In the genomic region with DNA sequence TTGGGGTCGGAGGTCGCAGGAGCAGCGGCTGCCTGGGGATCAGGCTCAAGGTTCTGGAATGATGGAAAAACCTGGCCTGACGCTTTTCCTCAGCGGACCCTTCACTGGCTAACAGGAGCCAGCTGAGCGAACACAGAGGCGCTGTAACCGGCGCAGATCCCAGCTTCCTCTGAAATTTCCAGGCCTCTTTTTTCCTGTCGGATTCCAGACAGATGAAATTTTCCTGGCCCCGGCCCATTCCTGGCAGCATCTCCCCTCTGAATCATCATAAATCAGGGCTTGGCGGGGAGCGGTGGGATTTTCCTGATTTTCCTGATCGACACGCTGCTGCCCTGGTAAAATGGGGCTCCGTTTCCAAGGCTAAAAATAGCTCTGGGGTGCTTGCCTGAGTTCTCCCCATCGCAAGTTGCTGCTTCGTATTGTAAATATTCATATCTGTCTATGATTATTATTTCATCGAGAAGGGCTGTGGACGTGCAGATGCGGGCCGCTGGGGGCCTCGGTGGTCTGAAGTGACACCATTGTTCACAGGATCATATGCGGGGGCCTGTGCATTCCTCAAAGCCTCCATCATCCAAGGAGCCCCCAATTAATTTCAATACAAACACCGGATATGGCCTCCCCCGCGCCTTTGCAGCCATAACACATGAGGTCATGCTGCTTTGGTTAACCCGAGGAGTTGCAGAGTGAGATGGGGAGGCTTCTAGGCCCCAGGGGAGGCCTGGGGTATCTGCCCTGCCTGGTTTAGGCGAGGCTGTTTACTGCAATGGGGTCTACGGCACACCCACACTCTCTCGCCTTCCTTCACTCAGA, we compare ENCODE assay signal across 9 cellular contexts. TPM values are rescaled to one million over a fixed set of nuclear protein-coding genes. Genes with fewer than 3 reads are reported as not detected.
DNase-seq lines count a peak whose midpoint lies in the region; ATAC-seq, FAIRE-seq and TF ChIP-seq lines count a peak whose summit lies in the region.
"Had no signal": no experiment of that assay in that cellular context is flagged by ENCODE, and none has a peak within 500 bp of the region (broad histone marks: within the 10 kb centered on the region; RNA-seq: fewer than 3 reads in every experiment).

No MANE protein-coding gene starts in this region.

- H3K23me2 ChIP-seq in H1 (ENCODE audit: low read depth, low read length) = 0 out of 2 replicates have a peak, but pooled peaks cover 2% of the 10 kb centered on the region

- H4K91ac ChIP-seq in H1 (replicated peaks; ENCODE audit: insufficient read length, low read length) = peak overlapping the region; percentile 17
- peak overlapping the region; percentile 15 for H4K91ac ChIP-seq in mesenchymal stem cell (ENCODE audit: low read length)

- H3K4me3 ChIP-seq in H1 (ENCODE audit: extremely low read depth in 1 of 4, insufficient read depth in 2 of 4, low read depth in 3 of 4, low read length in 4 of 4) (no peak overlapping the region), mesenchymal stem cell (ENCODE audit: insufficient read depth in 1 of 2, low read depth in 1 of 2, low read length in 2 of 2) (peak overlapping the region in 1 of 2 experiments; percentile 68), transverse colon (no peak overlapping the region)

- H3K9ac ChIP-seq in H1 (replicated peaks in 1 of 4; ENCODE audit: extremely low read depth in 1 of 4, low read depth in 3 of 4, low read length in 3 of 4) (no peak overlapping the region), mesenchymal stem cell (ENCODE audit: low read length) (peak overlapping the region; percentile 77)

- no peak for TF ChIP-seq CTCF in H1 (IDR thresholded peaks at IDR 0.05; ENCODE audit: control extremely low read depth in 1 of 3, insufficient read depth in 1 of 3, low read depth in 1 of 3, low read length in 3 of 3)
- no peak for TF ChIP-seq CTCF in transverse colon (IDR thresholded peaks at IDR 0.05)

- no peak overlapping the region for H3K4ac ChIP-seq in H1 (replicated peaks; ENCODE audit: insufficient read length, low read depth, low read length)
- peak overlapping the region in 1 of 2 experiments; percentile 76 for H3K4ac ChIP-seq in mesenchymal stem cell (ENCODE audit: low read depth in 1 of 2, low read length in 2 of 2)

- no peaks in the 10 kb centered on the region for H4K20me1 ChIP-seq in H1 (replicated peaks in 1 of 2; ENCODE audit: control insufficient read depth in 1 of 2, insufficient read depth in 2 of 2, low read length in 2 of 2)

- H2BK120ac ChIP-seq in H1 (replicated peaks; ENCODE audit: low read depth, low read length) (no peak overlapping the region), mesenchymal stem cell (ENCODE audit: low read depth, low read length) (no peak overlapping the region)

- POLR2A ChIA-PET in H1 (lab: Charles Lee; ENCODE audit: partially characterized antibody) = no interaction called here

- H4K5ac ChIP-seq in H1 (ENCODE audit: insufficient read length, low read depth, low read length) = no peak overlapping the region

- 0 out of 2 replicates have a peak overlapping the region, but pooled peaks have one; percentile 61 for H2BK20ac ChIP-seq in H1 (ENCODE audit: low read length)

- no peak for FAIRE-seq in H1 (lab: Jason Lieb, UNC)

- H3K56ac ChIP-seq in H1 (replicated peaks; ENCODE audit: insufficient read length, low read depth, low read length) = no peak overlapping the region

- H3K27me3 ChIP-seq in H1 (replicated peaks in 1 of 4; ENCODE audit: control insufficient read depth in 3 of 4, extremely low read depth in 1 of 4, insufficient read depth in 3 of 4, low read length in 3 of 4) (no peaks in the 10 kb centered on the region), mesenchymal stem cell (ENCODE audit: control insufficient read depth in 1 of 2, insufficient read depth in 1 of 2, low read length in 2 of 2) (peaks cover 4 to 7% of the 10 kb centered on the region in 2 experiments), transverse colon (no peaks in the 10 kb centered on the region)

- H3K36me3 ChIP-seq in H1 (ENCODE audit: control insufficient read depth in 2 of 4, insufficient read depth in 4 of 4, low read length in 3 of 4) (no peaks in the 10 kb centered on the region), mesenchymal stem cell (ENCODE audit: control insufficient read depth in 1 of 2, insufficient read depth in 2 of 2, low read depth in 1 of 2, low read length in 2 of 2) (no peaks in the 10 kb centered on the region), transverse colon (no peaks in the 10 kb centered on the region)

- H3K79me1 ChIP-seq in H1 (ENCODE audit: low read depth, low read length) = no peaks in the 10 kb centered on the region
- H3K79me1 ChIP-seq in mesenchymal stem cell (replicated peaks; ENCODE audit: low read length, poor library complexity, severe bottlenecking) = no peaks in the 10 kb centered on the region

- no peaks in the 10 kb centered on the region for H3K36me3 Mint-ChIP-seq in activated T-cell treated with anti-CD3 and anti-CD28 coated beads, Interleukin-2, amount 50 U/mL, for 24 hours (ENCODE audit: low read depth)
- H3K36me3 Mint-ChIP-seq in activated naive CD8-positive, alpha-beta T cell treated with anti-CD3 and anti-CD28 coated beads for 36 hours = no peaks in the 10 kb centered on the region

- no peak overlapping the region for H3K27ac ChIP-seq in H1 (ENCODE audit: low read depth, low read length)
- peak overlapping the region; percentile 79 for H3K27ac ChIP-seq in mesenchymal stem cell (ENCODE audit: low read length, poor library complexity, severe bottlenecking)
- H3K27ac ChIP-seq in transverse colon = peak overlapping the region; percentile 62 to 70 (median 67)

- H2BK15ac ChIP-seq in H1 (ENCODE audit: low read length) = no peak overlapping the region
- no peak overlapping the region for H2BK15ac ChIP-seq in mesenchymal stem cell (ENCODE audit: low read depth, poor library complexity, severe bottlenecking)

- CTCF ChIA-PET in H1 (lab: Charles Lee; ENCODE audit: partially characterized antibody) = interaction anchor here (0.5 to 3.5 kb wide), 8 partner anchors 11 to 82 kb away, joined by 3 to 11 read pairs (median 6); no protein-coding TSS in a partner anchor

- H3K23ac ChIP-seq in H1 (ENCODE audit: insufficient read length) = no peak overlapping the region
- H3K23ac ChIP-seq in mesenchymal stem cell (ENCODE audit: low read length in 2 of 2) = no peak overlapping the region

- intact Hi-C loops in transverse colon (cut with DNase I; ENCODE audit: low total_unique reads) = no loop called here

- no peak for TF ChIP-seq RAD21 in H1 (IDR thresholded peaks at IDR 0.05 in 1 of 2, conservative IDR thresholded peaks at IDR 0.05 in 1 of 2; ENCODE audit: low read depth in 2 of 2, low read length in 2 of 2)

- ATAC-seq in GM18867 (IDR thresholded peaks at IDR 0.05; ENCODE audit: unreplicated experiment) = no peak

- peak overlapping the region; percentile 31; the same call in 1 of the 2 replicates for H4K8ac ChIP-seq in H1 (ENCODE audit: extremely low read depth, insufficient read depth, low read length)
- H4K8ac ChIP-seq in mesenchymal stem cell (ENCODE audit: low read length) = peak overlapping the region; percentile 76

- no peaks in the 10 kb centered on the region for H3K9me3 ChIP-seq in H1 (ENCODE audit: insufficient read depth in 2 of 2, low read depth in 1 of 2, low read length in 1 of 2)
- no peaks in the 10 kb centered on the region for H3K9me3 ChIP-seq in mesenchymal stem cell (ENCODE audit: control insufficient read depth, low read length)
- no peaks in the 10 kb centered on the region for H3K9me3 ChIP-seq in transverse colon

- no peaks in the 10 kb centered on the region for H3K9me3 Mint-ChIP-seq in activated T-cell treated with anti-CD3 and anti-CD28 coated beads, Interleukin-2, amount 50 U/mL, for 24 hours
- no peaks in the 10 kb centered on the region for H3K9me3 Mint-ChIP-seq in activated naive CD8-positive, alpha-beta T cell treated with anti-CD3 and anti-CD28 coated beads for 36 hours

- H3K18ac ChIP-seq in H1 (ENCODE audit: extremely low read depth, low read length) = no peak overlapping the region
- peak overlapping the region; percentile 32 to 57 for H3K18ac ChIP-seq in mesenchymal stem cell (ENCODE audit: low read depth in 1 of 2, low read length in 2 of 2)

- H3K27me3 Mint-ChIP-seq in activated T-cell treated with anti-CD3 and anti-CD28 coated beads, Interleukin-2, amount 50 U/mL, for 24 hours = no peaks in the 10 kb centered on the region
- no peaks in the 10 kb centered on the region for H3K27me3 Mint-ChIP-seq in activated naive CD8-positive, alpha-beta T cell treated with anti-CD3 and anti-CD28 coated beads for 36 hours

- H2BK12ac ChIP-seq in H1 (ENCODE audit: low read depth, low read length) (peak overlapping the region; percentile 68; the same call in 1 of the 2 replicates), mesenchymal stem cell (ENCODE audit: low read length in 2 of 2) (no peak overlapping the region)

- H2BK5ac ChIP-seq in H1 (ENCODE audit: low read depth, low read length) = no peak overlapping the region
- peak overlapping the region; percentile 46 for H2BK5ac ChIP-seq in mesenchymal stem cell (ENCODE audit: low read depth, low read length, poor library complexity, severe bottlenecking)

- no peak overlapping the region for H2AFZ ChIP-seq in H1 (ENCODE audit: low read length)
- no peak overlapping the region for H2AFZ ChIP-seq in mesenchymal stem cell (ENCODE audit: low read depth, low read length)

- no peak overlapping the region for H3K14ac ChIP-seq in H1 (ENCODE audit: insufficient read length)
- H3K14ac ChIP-seq in mesenchymal stem cell (ENCODE audit: low read length in 2 of 2) = no peak overlapping the region

- TF ChIP-seq POLR2A in H1 (IDR thresholded peaks at IDR 0.05; ENCODE audit: control extremely low read depth in 1 of 2, low read depth in 2 of 2, low read length in 2 of 2) = no peak
- TF ChIP-seq POLR2A in transverse colon (IDR thresholded peaks at IDR 0.05) = no peak

- in situ Hi-C loops in transverse colon (cut with MboI; ENCODE audit: low pct_ligation_motif_present in 1 of 4, low pct_unique_long_range_greater_than_20kb in 1 of 4, low sequenced_read_pairs in 3 of 4) = no loop called here

- H3K27ac Mint-ChIP-seq in activated T-cell treated with anti-CD3 and anti-CD28 coated beads, Interleukin-2, amount 50 U/mL, for 24 hours = no peak overlapping the region
- H3K27ac Mint-ChIP-seq in activated naive CD8-positive, alpha-beta T cell treated with anti-CD3 and anti-CD28 coated beads for 36 hours = no peak overlapping the region

- H3K4me1 Mint-ChIP-seq in activated T-cell treated with anti-CD3 and anti-CD28 coated beads, Interleukin-2, amount 50 U/mL, for 24 hours (ENCODE audit: low read depth) = no peaks in the 10 kb centered on the region
- H3K4me1 Mint-ChIP-seq in activated naive CD8-positive, alpha-beta T cell treated with anti-CD3 and anti-CD28 coated beads for 36 hours = no peaks in the 10 kb centered on the region

- H3K4me1 ChIP-seq in H1 (replicated peaks in 1 of 4; ENCODE audit: control insufficient read depth in 3 of 4, insufficient read depth in 4 of 4, low read length in 3 of 4) = peaks cover 0 to 4% (median 0%) of the 10 kb centered on the region in 4 experiments; a peak in 2 of 7 replicates
- H3K4me1 ChIP-seq in mesenchymal stem cell (ENCODE audit: control insufficient read depth, insufficient read depth, low read depth, low read length) = peaks cover 9% of the 10 kb centered on the region
- H3K4me1 ChIP-seq in transverse colon = peaks cover 0 to 19% (median 2%) of the 10 kb centered on the region in 4 donors

- H3K4me2 ChIP-seq in H1 (ENCODE audit: insufficient read depth in 1 of 2, low read depth in 2 of 2, low read length in 2 of 2) = no peak overlapping the region
- H3K4me2 ChIP-seq in mesenchymal stem cell (ENCODE audit: low read length, poor library complexity, severe bottlenecking) = peak overlapping the region; percentile 49

- no peak overlapping the region for H3K4me3 Mint-ChIP-seq in activated T-cell treated with anti-CD3 and anti-CD28 coated beads, Interleukin-2, amount 50 U/mL, for 24 hours
- H3K4me3 Mint-ChIP-seq in activated naive CD8-positive, alpha-beta T cell treated with anti-CD3 and anti-CD28 coated beads for 36 hours = no peak overlapping the region

- no peaks in the 10 kb centered on the region for H3K79me2 ChIP-seq in H1 (ENCODE audit: control insufficient read depth in 1 of 2, insufficient read depth in 2 of 2, low read length in 2 of 2)

- no peak overlapping the region for H2AK5ac ChIP-seq in H1 (ENCODE audit: low read depth, low read length)
- H2AK5ac ChIP-seq in mesenchymal stem cell (ENCODE audit: low read length, severe bottlenecking) = no peak overlapping the region

- 89% methylated on average over 31 of the region's 31 CpGs; no CpG with 5 or more reads in 1 of the 2 experiments for WGBS in H1 (ENCODE audit: extremely low coverage in 1 of 2, insufficient coverage in 1 of 2, insufficient read length in 1 of 2, insufficient replicate concordance in 2 of 2, low coverage in 1 of 2, low lambda C conversion rate in 2 of 2, missing lambda C conversion rate in 1 of 2), 2 experiments
- WGBS in mesenchymal stem cell = 46% methylated on average over 29 of the region's 31 CpGs
- WGBS in transverse colon (ENCODE audit: low coverage in 1 of 2), 2 donors = 55 to 59% methylated on average over 5 to 29 of the region's 31 CpGs

- DNase-seq in LHCN-M2 (ENCODE audit: low read depth) = peak; percentile 71
- no peak for DNase-seq in H1 (ENCODE audit: low read depth in 1 of 2, low spot score in 2 of 2)
- DNase-seq in mesenchymal stem cell = peak; percentile 66
- DNase-seq in transverse colon = peak; percentile 39
- DNase-seq in activated T-cell treated with anti-CD3 and anti-CD28 coated beads, Interleukin-2, amount 50 U/mL, for 24 hours = no peak
- DNase-seq in stimulated activated CD8-positive, alpha-beta memory T cell treated with anti-CD3 and anti-CD28 coated beads, Interleukin-4, amount 100 ng/mL, for 48 hours = no peak
- DNase-seq in activated naive CD8-positive, alpha-beta T cell treated with anti-CD3 and anti-CD28 coated beads for 36 hours = no peak
- DNase-seq: activated CD4-positive, CD25-positive, alpha-beta regulatory T cell had no signal

- TF ChIP-seq EP300 in H1 (IDR thresholded peaks at IDR 0.05; ENCODE audit: borderline replicate concordance in 1 of 2, low read depth in 2 of 2, low read length in 2 of 2) (no peak), transverse colon (IDR thresholded peaks at IDR 0.05; ENCODE audit: low read depth) (no peak)

RNA-seq across cellular contexts. Expression of a gene that starts 45.8 kb away (rescaled TPM):
- total RNA-seq in LHCN-M2 (2014; rRNA removed) = 34.5 and 49.8 TPM in 2 replicates
- polyA plus RNA-seq in LHCN-M2 (2012) = 14.0 TPM
- total RNA-seq in H1 (2021; fragmentation: NEBNext Ultra II Directional; extraction: Animal tissue kit (Norgen Biotek cat#: 25700)) = 137 and 143 TPM in 2 replicates
- 75.2 and 95.8 TPM in 2 replicates for polyA plus RNA-seq in H1 (2011; rRNA removed)
- polyA plus RNA-seq in H1 (2011; cell fraction: cytosol; rRNA removed) = 68.9 TPM
- polyA plus RNA-seq in H1 (2011; cell fraction: nucleus; rRNA removed) = 115 TPM
- 94.3 to 115 TPM (median 103 TPM) in 4 replicates for polyA plus RNA-seq in H1 (2012, experiment 1 of 2)
- polyA plus RNA-seq in H1 (2012, experiment 2 of 2) = 146 TPM
- polyA plus RNA-seq in H1 (2013, experiment 1 of 2) = 118 TPM
- 117 TPM for polyA plus RNA-seq in H1 (2013, experiment 2 of 2)
- 41.1 and 46.8 TPM in 2 replicates for polyA minus RNA-seq in H1 (2011; rRNA and poly(A)+ RNA removed)
- 52.2 TPM for polyA minus RNA-seq in H1 (2011; cell fraction: cytosol; rRNA and poly(A)+ RNA removed)
- polyA minus RNA-seq in H1 (2011; cell fraction: nucleus; rRNA and poly(A)+ RNA removed) = 25.6 TPM
- polyA plus RNA-seq in mesenchymal stem cell (2013, experiment 1 of 2) = 25.3 TPM
- polyA plus RNA-seq in mesenchymal stem cell (2013, experiment 2 of 2) = 24.1 TPM
- 1 to 10 TPM in 1 of 4 donors, under 1 TPM in 1, not detected in 2; 0.41 to 1.3 TPM for total RNA-seq in transverse colon
- 1 to 10 TPM; 7.5 to 7.8 TPM for total RNA-seq in activated naive CD8-positive, alpha-beta T cell treated with anti-CD3 and anti-CD28 coated beads for 36 hours

Comparison
In these comparisons a context has a peak if more than half of its experiments do, and no peak if none do; other contexts are left out.
1. DNase-seq: peak in LHCN-M2 (single experiment), mesenchymal stem cell (single experiment) and transverse colon (single experiment); none in H1 (0 of 2), activated T-cell treated with anti-CD3 and anti-CD28 coated beads, Interleukin-2, amount 50 U/mL, for 24 hours (single experiment), stimulated activated CD8-positive, alpha-beta memory T cell treated with anti-CD3 and anti-CD28 coated beads, Interleukin-4, amount 100 ng/mL, for 48 hours (single experiment) and activated naive CD8-positive, alpha-beta T cell treated with anti-CD3 and anti-CD28 coated beads for 36 hours (single experiment).